ENCODE assay signal across 27 cellular contexts in genomic region chr2:190922411-190922810, GRCh38. TPM values are rescaled to one million over a fixed set of nuclear protein-coding genes. Genes with fewer than 3 reads are reported as not detected.
DNase-seq lines count a peak whose midpoint lies in the region; ATAC-seq, FAIRE-seq and TF ChIP-seq lines count a peak whose summit lies in the region.
"Had no signal": no experiment of that assay in that cellular context is flagged by ENCODE, and none has a peak within 500 bp of the region (broad histone marks: within the 10 kb centered on the region; RNA-seq: fewer than 3 reads in every experiment).

No MANE protein-coding gene starts in this region.

- no peak overlapping the region for H3K4me2 ChIP-seq in neural progenitor cell

- intact Hi-C loops in left lung (cut with DNase I) = no loop called here

- H3K27ac ChIP-seq in left lung = no peak overlapping the region
- no peak overlapping the region for H3K27ac ChIP-seq in neural progenitor cell
- H3K27ac ChIP-seq: heart right ventricle, transverse colon had no signal

- H3K79me2 ChIP-seq in neural progenitor cell (ENCODE audit: low read depth) = no peaks in the 10 kb centered on the region

- H3K9me3 Mint-ChIP-seq in activated naive CD4-positive, alpha-beta T cell treated with anti-CD3 and anti-CD28 coated beads, Interleukin-2, amount 50 U/mL, for 24 hours = no peaks in the 10 kb centered on the region
- no peaks in the 10 kb centered on the region for H3K9me3 Mint-ChIP-seq in stimulated activated memory B cell treated with anti-CD40 and anti-IgM and Interleukin-4, amounts not matched to agents 10 μg/mL and 1 μg/mL and 100 μg/mL, for 72 hours
- H3K9me3 Mint-ChIP-seq in neural progenitor cell = no peaks in the 10 kb centered on the region
- H3K9me3 Mint-ChIP-seq: naive B cell had no signal

- peaks cover 0 to 67% of the 10 kb centered on the region in 2 donors for H3K36me3 ChIP-seq in left lung
- no peaks in the 10 kb centered on the region for H3K36me3 ChIP-seq in neural progenitor cell

- peak; percentile 62 for FAIRE-seq in RCC 7860 (lab: Jason Lieb, UNC)
- FAIRE-seq: A204.1, TTC549 had no signal

- peak; percentile 16 for ATAC-seq in left lung
- no peak for ATAC-seq in stimulated activated memory B cell treated with anti-CD40 and anti-IgM and Interleukin-4, amounts not matched to agents 10 μg/mL and 1 μg/mL and 100 μg/mL, for 72 hours
- ATAC-seq: HCT116, heart right ventricle, right cardiac atrium had no signal

- peak overlapping the region; percentile 84 for H3K27ac Mint-ChIP-seq in activated naive CD4-positive, alpha-beta T cell treated with anti-CD3 and anti-CD28 coated beads, Interleukin-2, amount 50 U/mL, for 24 hours
- H3K27ac Mint-ChIP-seq in stimulated activated memory B cell treated with anti-CD40 and anti-IgM and Interleukin-4, amounts not matched to agents 10 μg/mL and 1 μg/mL and 100 μg/mL, for 72 hours = peak overlapping the region; percentile 57
- no peak overlapping the region for H3K27ac Mint-ChIP-seq in neural progenitor cell

- no peak overlapping the region for H2AFZ ChIP-seq in neural progenitor cell (replicated peaks)

- H3K4me3 Mint-ChIP-seq in activated naive CD4-positive, alpha-beta T cell treated with anti-CD3 and anti-CD28 coated beads, Interleukin-2, amount 50 U/mL, for 24 hours = no peak overlapping the region
- no peak overlapping the region for H3K4me3 Mint-ChIP-seq in stimulated activated memory B cell treated with anti-CD40 and anti-IgM and Interleukin-4, amounts not matched to agents 10 μg/mL and 1 μg/mL and 100 μg/mL, for 72 hours
- H3K4me3 Mint-ChIP-seq in neural progenitor cell = no peak overlapping the region
- H3K4me3 Mint-ChIP-seq: naive B cell had no signal

- no peaks in the 10 kb centered on the region for H3F3A ChIP-seq in neural progenitor cell (ENCODE audit: low read depth)

- peaks cover 40% of the 10 kb centered on the region for H3K36me3 Mint-ChIP-seq in activated naive CD4-positive, alpha-beta T cell treated with anti-CD3 and anti-CD28 coated beads, Interleukin-2, amount 50 U/mL, for 24 hours
- H3K36me3 Mint-ChIP-seq in stimulated activated memory B cell treated with anti-CD40 and anti-IgM and Interleukin-4, amounts not matched to agents 10 μg/mL and 1 μg/mL and 100 μg/mL, for 72 hours = peaks cover 43% of the 10 kb centered on the region
- peaks cover 30% of the 10 kb centered on the region for H3K36me3 Mint-ChIP-seq in neural progenitor cell

- H3K9me3 ChIP-seq in left lung (no peaks in the 10 kb centered on the region), neural progenitor cell (ENCODE audit: low read depth) (no peaks in the 10 kb centered on the region)
- H3K9me3 ChIP-seq: heart right ventricle, transverse colon had no signal

- no peaks in the 10 kb centered on the region for H3K4me1 ChIP-seq in left lung
- peaks cover 6% of the 10 kb centered on the region for H3K4me1 ChIP-seq in neural progenitor cell

- no peak overlapping the region for H3K9ac ChIP-seq in neural progenitor cell

- no peaks in the 10 kb centered on the region for H3K27me3 ChIP-seq in left lung
- H3K27me3 ChIP-seq in neural progenitor cell = no peaks in the 10 kb centered on the region
- H3K27me3 ChIP-seq: heart right ventricle, transverse colon had no signal

- H4K20me1 ChIP-seq in neural progenitor cell (ENCODE audit: low read depth) = no peaks in the 10 kb centered on the region

- peaks cover 37% of the 10 kb centered on the region for H3K4me1 Mint-ChIP-seq in activated naive CD4-positive, alpha-beta T cell treated with anti-CD3 and anti-CD28 coated beads, Interleukin-2, amount 50 U/mL, for 24 hours
- H3K4me1 Mint-ChIP-seq in stimulated activated memory B cell treated with anti-CD40 and anti-IgM and Interleukin-4, amounts not matched to agents 10 μg/mL and 1 μg/mL and 100 μg/mL, for 72 hours = no peaks in the 10 kb centered on the region
- no peaks in the 10 kb centered on the region for H3K4me1 Mint-ChIP-seq in neural progenitor cell

- no peak overlapping the region for H3K4me3 ChIP-seq in left lung
- no peak overlapping the region for H3K4me3 ChIP-seq in neural progenitor cell
- H3K4me3 ChIP-seq: heart right ventricle, transverse colon had no signal

- DNase-seq in activated naive CD4-positive, alpha-beta T cell treated with anti-CD3 and anti-CD28 coated beads, Interleukin-2, amount 50 U/mL, for 16 hours = no peak
- DNase-seq in RCC 7860 (ENCODE audit: low spot score) (no peak), left lung (no peak), COLO668 (lab: John Stamatoyannopoulos, UW; ENCODE audit: unreplicated experiment) (no peak), neural progenitor cell (ENCODE audit: low spot score) (no peak)
- DNase-seq in stimulated activated CD4-positive, alpha-beta T cell treated with anti-CD3 and anti-CD28 coated beads, Interleukin-4, amount 100 ng/mL, for 24 hours = no peak
- DNase-seq: activated CD8-positive, alpha-beta memory T cell treated with anti-CD3 and anti-CD28 coated beads for 24 hours; activated naive CD4-positive, alpha-beta T cell treated with Interleukin-2 at 50 U/mL for 16 hours; activated T-cell treated with anti-CD3 and anti-CD28 coated beads, Interleukin-2, amount 50 U/mL, for 1 hour; effector CD8-positive, alpha-beta T cell; EL; erythroblast; heart right ventricle; left cardiac atrium; naive B cell; NCI-H2171; NCI-H524 treated with DMSO at 0.1 percent for 48 hours; right cardiac atrium; stimulated activated CD4-positive, alpha-beta T cell treated with anti-CD3 and anti-CD28 coated beads, Interleukin-12 subunit alpha, Interleukin-12 subunit beta, amount 100 ng/mL, for 4 hours; stimulated activated CD4-positive, alpha-beta T cell treated with anti-CD3 and anti-CD28 coated beads, Interleukin-4, amount 100 ng/mL, for 4 hours; T-helper 1 cell; transverse colon had no signal

- TF ChIP-seq CTCF in left lung (IDR thresholded peaks at IDR 0.05) (no peak), neural progenitor cell (IDR thresholded peaks at IDR 0.05) (no peak)

- no peaks in the 10 kb centered on the region for H3K27me3 Mint-ChIP-seq in activated naive CD4-positive, alpha-beta T cell treated with anti-CD3 and anti-CD28 coated beads, Interleukin-2, amount 50 U/mL, for 24 hours
- H3K27me3 Mint-ChIP-seq in stimulated activated memory B cell treated with anti-CD40 and anti-IgM and Interleukin-4, amounts not matched to agents 10 μg/mL and 1 μg/mL and 100 μg/mL, for 72 hours = no peaks in the 10 kb centered on the region
- no peaks in the 10 kb centered on the region for H3K27me3 Mint-ChIP-seq in neural progenitor cell (ENCODE audit: insufficient read depth, low read depth)
- H3K27me3 Mint-ChIP-seq: naive B cell had no signal

RNA-seq across cellular contexts. Expression of gene GLS, which starts 41.8 kb away (rescaled TPM):
- total RNA-seq in left lung = 100 to 1,000 TPM; 192 to 346 TPM
- 42.0 and 54.0 TPM in 2 replicates for total RNA-seq in neural progenitor cell (ENCODE audit: low replicate concordance)
